ENCODE assay signal across 9 cellular contexts in genomic region chr5:10577371-10578291, GRCh38. TPM values are rescaled to one million over a fixed set of nuclear protein-coding genes. Genes with fewer than 3 reads are reported as not detected.
DNase-seq lines count a peak whose midpoint lies in the region; ATAC-seq, FAIRE-seq and TF ChIP-seq lines count a peak whose summit lies in the region.
"Had no signal": no experiment of that assay in that cellular context is flagged by ENCODE, and none has a peak within 500 bp of the region (broad histone marks: within the 10 kb centered on the region; RNA-seq: fewer than 3 reads in every experiment).

No MANE protein-coding gene starts in this region.

- FAIRE-seq in pancreas (lab: Jason Lieb, UNC): no peak

- H3K4me1 ChIP-seq in pancreas: no peaks in the 10 kb centered on the region

- ATAC-seq in GM18870 (IDR thresholded peaks at IDR 0.05; ENCODE audit: unreplicated experiment) (peak; percentile 38), HG02870 (IDR thresholded peaks at IDR 0.05; ENCODE audit: unreplicated experiment) (peak; percentile 36), pancreas (peak in 3 of 4 donors; percentile 44 to 72 (median 72))
- ATAC-seq in activated T-helper 17 cell treated with anti-CD3 and anti-CD28 coated beads, Interleukin-2, amount 50 U/mL, for 72 hours (replicated peaks): peak; percentile 51

- H3K9me3 ChIP-seq in pancreas: no peaks in the 10 kb centered on the region

- H3K4me3 ChIP-seq in pancreas: no peak overlapping the region

- H3K36me3 ChIP-seq in pancreas: no peaks in the 10 kb centered on the region

- no peak for TF ChIP-seq CTCF in pancreas (IDR thresholded peaks at IDR 0.05)

- 65 to 67% methylated on average over 18 of the region's 18 CpGs for WGBS in pancreas, 2 donors

- H3K27me3 ChIP-seq in pancreas: no peaks in the 10 kb centered on the region

- H3K27ac ChIP-seq in pancreas: peak overlapping the region in 2 of 4 donors; percentile 3 to 9

- H3K36me3 Mint-ChIP-seq in activated T-helper 17 cell treated with anti-CD3 and anti-CD28 coated beads, Interleukin-2, amount 50 U/mL, for 72 hours (ENCODE audit: low read depth): no peaks in the 10 kb centered on the region

- H3K27me3 Mint-ChIP-seq in activated T-helper 17 cell treated with anti-CD3 and anti-CD28 coated beads, Interleukin-2, amount 50 U/mL, for 72 hours: no peaks in the 10 kb centered on the region

- no peak overlapping the region for H3K27ac Mint-ChIP-seq in activated T-helper 17 cell treated with anti-CD3 and anti-CD28 coated beads, Interleukin-2, amount 50 U/mL, for 72 hours

- peaks cover 47% of the 10 kb centered on the region for H3K4me1 Mint-ChIP-seq in activated T-helper 17 cell treated with anti-CD3 and anti-CD28 coated beads, Interleukin-2, amount 50 U/mL, for 72 hours

- H3K9me3 Mint-ChIP-seq in activated T-helper 17 cell treated with anti-CD3 and anti-CD28 coated beads, Interleukin-2, amount 50 U/mL, for 72 hours: no peaks in the 10 kb centered on the region

- H3K4me3 Mint-ChIP-seq in activated T-helper 17 cell treated with anti-CD3 and anti-CD28 coated beads, Interleukin-2, amount 50 U/mL, for 72 hours: peak overlapping the region; percentile 20

- intact Hi-C loops in pancreas (cut with DNase I): no loop called here

- DNase-seq in pancreas: no peak
- no peak for DNase-seq in activated gamma-delta T cell (lab: John Stamatoyannopoulos, UW)
- no peak for DNase-seq in DMS153 (lab: John Stamatoyannopoulos, UW)
- DNase-seq in activated CD4-positive, alpha-beta T cell treated with anti-CD3 and anti-CD28 coated beads for 48 hours: no peak
- no peak for DNase-seq in stimulated activated CD4-positive, alpha-beta T cell treated with anti-CD3 and anti-CD28 coated beads, Interleukin-12 subunit alpha, Interleukin-12 subunit beta, amount 100 ng/mL, for 4 hours
- DNase-seq: activated CD4-positive, alpha-beta T cell treated with anti-CD3 and anti-CD28 coated beads, Interleukin-2, amount 50 U/mL, for 48 hours had no signal

RNA-seq across cellular contexts. Expression of gene ANKRD33B, which starts 13.8 kb away (rescaled TPM):
- 10 to 100 TPM in 1 of 2 donors, 1 to 10 TPM in 1; 7.8 to 12.2 TPM for total RNA-seq in activated T-helper 17 cell treated with anti-CD3 and anti-CD28 coated beads, Interleukin-2, amount 50 U/mL, for 72 hours
- total RNA-seq in pancreas: 1 to 10 TPM in 5 of 6 donors, under 1 TPM in 1; 0.98 to 2.7 (median 1.3) TPM
- polyA plus RNA-seq in pancreas: under 1 TPM; 0.57 to 0.77 TPM
